In genomic region chr7:74478671-74479065, GRCh38 we compare ENCODE assay signal across 12 cellular contexts. TPM values are rescaled to one million over a fixed set of nuclear protein-coding genes. Genes with fewer than 3 reads are reported as not detected.
DNase-seq lines count a peak whose midpoint lies in the region; ATAC-seq and TF ChIP-seq lines count a peak whose summit lies in the region.
"Had no signal": no experiment of that assay in that cellular context is flagged by ENCODE, and none has a peak within 500 bp of the region (broad histone marks: within the 10 kb centered on the region; RNA-seq: fewer than 3 reads in every experiment).

No MANE protein-coding gene starts in this region.

- no peak for TF ChIP-seq POLR2A in body of pancreas (IDR thresholded peaks at IDR 0.05)
- no peak for TF ChIP-seq POLR2A in right lobe of liver (IDR thresholded peaks at IDR 0.05)

- H3K4me1 ChIP-seq in body of pancreas = peaks cover 67% of the 10 kb centered on the region
- H3K4me1 ChIP-seq in right lobe of liver = peaks cover 0 to 39% (median 19%) of the 10 kb centered on the region in 4 donors
- peaks cover 69% of the 10 kb centered on the region for H3K4me1 ChIP-seq in stomach smooth muscle (ENCODE audit: control insufficient read depth, insufficient read depth, low read length)

- ATAC-seq in body of pancreas (no peak), right lobe of liver (no peak), GM19324 (IDR thresholded peaks at IDR 0.05; ENCODE audit: low FRiP score, unreplicated experiment) (no peak), HG02885 (IDR thresholded peaks at IDR 0.05; ENCODE audit: poor library complexity, unreplicated experiment) (no peak)

- H3K4me3 ChIP-seq in body of pancreas = no peak overlapping the region
- H3K4me3 ChIP-seq in right lobe of liver = no peak overlapping the region
- H3K4me3 ChIP-seq in stomach smooth muscle (ENCODE audit: low read length in 2 of 2) = no peak overlapping the region

- DNase-seq in Calu3 (no peak), body of pancreas (no peak), right lobe of liver (no peak)
- no peak for DNase-seq in activated T-cell treated with anti-CD3 and anti-CD28 coated beads, Interleukin-2, amount 50 U/mL, for 48 hours
- DNase-seq in activated naive CD8-positive, alpha-beta T cell treated with anti-CD3 and anti-CD28 coated beads for 36 hours = no peak
- DNase-seq: activated CD4-positive, alpha-beta T cell treated with anti-CD3 and anti-CD28 coated beads for 4 hours; activated effector memory CD4-positive, alpha-beta T cell treated with Interleukin-2 at 50 U/mL for 16 hours; NCI-H1417 treated with DMSO at 0.1 percent for 48 hours had no signal

- intact Hi-C loops in Calu3 (cut with micrococcal nuclease; ENCODE audit: unreplicated experiment) (no loop called here), body of pancreas (cut with DNase I) (no loop called here), right lobe of liver (cut with DNase I) (no loop called here)

- 87 to 91% methylated on average over 3 to 4 of the region's 4 CpGs for WGBS in body of pancreas, 2 donors
- WGBS in right lobe of liver (ENCODE audit: insufficient coverage, low coverage, low lambda C conversion rate, missing lambda C conversion rate) = 83% methylated on average over 1 of the region's 4 CpGs

- no peaks in the 10 kb centered on the region for H3K9me3 Mint-ChIP-seq in Calu3 (ENCODE audit: low read depth, unreplicated experiment)
- no peaks in the 10 kb centered on the region for H3K9me3 Mint-ChIP-seq in activated naive CD8-positive, alpha-beta T cell treated with anti-CD3 and anti-CD28 coated beads for 36 hours

- no peaks in the 10 kb centered on the region for H3K9me3 ChIP-seq in body of pancreas
- no peaks in the 10 kb centered on the region for H3K9me3 ChIP-seq in right lobe of liver
- no peaks in the 10 kb centered on the region for H3K9me3 ChIP-seq in stomach smooth muscle (ENCODE audit: control insufficient read depth in 2 of 2, low read length in 2 of 2)

- H3K27me3 ChIP-seq in body of pancreas (no peaks in the 10 kb centered on the region), right lobe of liver (no peaks in the 10 kb centered on the region), stomach smooth muscle (ENCODE audit: control insufficient read depth in 1 of 2, insufficient read depth in 2 of 2, low read length in 2 of 2) (no peaks in the 10 kb centered on the region)

- peak overlapping the region; percentile 68 to 75 for H3K9ac ChIP-seq in stomach smooth muscle (ENCODE audit: low read length in 2 of 2)

- H3K36me3 ChIP-seq in body of pancreas (replicated peaks in 1 of 2; ENCODE audit: insufficient read depth in 1 of 2, low read depth in 2 of 2) (no peaks in the 10 kb centered on the region), right lobe of liver (no peaks in the 10 kb centered on the region), stomach smooth muscle (ENCODE audit: control insufficient read depth in 2 of 2, insufficient read depth in 2 of 2, low read length in 2 of 2) (no peaks in the 10 kb centered on the region)

- peaks cover 29% of the 10 kb centered on the region for H3K36me3 Mint-ChIP-seq in Calu3 (ENCODE audit: insufficient read depth, unreplicated experiment)
- no peaks in the 10 kb centered on the region for H3K36me3 Mint-ChIP-seq in activated naive CD8-positive, alpha-beta T cell treated with anti-CD3 and anti-CD28 coated beads for 36 hours

- TF ChIP-seq CTCF in Calu3 (IDR thresholded peaks at IDR 0.05; ENCODE audit: unreplicated experiment) (no peak), body of pancreas (IDR thresholded peaks at IDR 0.05) (no peak), right lobe of liver (IDR thresholded peaks at IDR 0.05) (no peak)

- peak overlapping the region; percentile 67 for H3K27ac Mint-ChIP-seq in Calu3 (ENCODE audit: unreplicated experiment)
- no peak overlapping the region for H3K27ac Mint-ChIP-seq in activated naive CD8-positive, alpha-beta T cell treated with anti-CD3 and anti-CD28 coated beads for 36 hours

- peaks cover 50% of the 10 kb centered on the region for H3K4me1 Mint-ChIP-seq in Calu3 (ENCODE audit: low read depth, unreplicated experiment)
- peaks cover 3% of the 10 kb centered on the region for H3K4me1 Mint-ChIP-seq in activated naive CD8-positive, alpha-beta T cell treated with anti-CD3 and anti-CD28 coated beads for 36 hours

- CTCF ChIA-PET in Calu3 (lab: Charles Lee) = interaction anchor here (0.6 to 1.2 kb wide), 2 partner anchors 13 to 157 kb away, joined by 4 to 6 read pairs; no protein-coding TSS in a partner anchor

- H3K4me3 Mint-ChIP-seq in Calu3 (ENCODE audit: low read depth, unreplicated experiment) = peak overlapping the region; percentile 29
- H3K4me3 Mint-ChIP-seq in activated naive CD8-positive, alpha-beta T cell treated with anti-CD3 and anti-CD28 coated beads for 36 hours = no peak overlapping the region

- no TSS peak for BruUV-seq in Calu3 (replicated peaks; lab: Mats Ljungman, UMichigan)

- peak overlapping the region; percentile 88 to 98 (median 97) for H3K27ac ChIP-seq in body of pancreas
- peak overlapping the region in 2 of 3 donors; percentile 80 to 90 for H3K27ac ChIP-seq in right lobe of liver
- peak overlapping the region; percentile 98 for H3K27ac ChIP-seq in stomach smooth muscle (ENCODE audit: low read length)
- H3K27ac ChIP-seq: C4-2B had no signal

- no peaks in the 10 kb centered on the region for H3K27me3 Mint-ChIP-seq in Calu3 (ENCODE audit: unreplicated experiment)
- peaks cover 24% of the 10 kb centered on the region for H3K27me3 Mint-ChIP-seq in activated naive CD8-positive, alpha-beta T cell treated with anti-CD3 and anti-CD28 coated beads for 36 hours

RNA-seq across cellular contexts. Expression of gene GTF2IRD1, which starts 25.0 kb away (rescaled TPM):
- total RNA-seq in Calu3 (2022) = 29.2 and 31.1 TPM in 2 replicates
- 10 to 100 TPM in 1 of 2 donors, 1 to 10 TPM in 1; 9.2 to 11.2 TPM for total RNA-seq in body of pancreas
- 1 to 10 TPM; 1.9 to 9.8 (median 6.5) TPM for total RNA-seq in right lobe of liver
- 1 to 10 TPM; 2.0 to 2.2 TPM for total RNA-seq in activated naive CD8-positive, alpha-beta T cell treated with anti-CD3 and anti-CD28 coated beads for 36 hours
